17 cellular contexts compared by ENCODE assay signal in genomic region chr12:104971276-104971675, GRCh38. TPM values are rescaled to one million over a fixed set of nuclear protein-coding genes. Genes with fewer than 3 reads are reported as not detected.
A peak's percentile ranks its signal among the peaks of the same experiment; 100 is the strongest.
DNase-seq lines count a peak whose midpoint lies in the region; ATAC-seq and TF ChIP-seq lines count a peak whose summit lies in the region.
"Had no signal": no experiment of that assay in that cellular context is flagged by ENCODE, and none has a peak within 500 bp of the region (broad histone marks: within the 10 kb centered on the region; RNA-seq: fewer than 3 reads in every experiment).

No MANE protein-coding gene starts in this region.

- H3K4me1 ChIP-seq in GM23338 (ENCODE audit: insufficient read depth) (no peaks in the 10 kb centered on the region), adipocyte (ENCODE audit: control insufficient read depth, insufficient read depth, low read length) (peaks cover 27% of the 10 kb centered on the region)
- H3K4me1 ChIP-seq: Caco-2 had no signal

- ATAC-seq in GM23338 (no peak), omental fat pad (ENCODE audit: low FRiP score) (peak; percentile 51), GM19395 (IDR thresholded peaks at IDR 0.05; ENCODE audit: unreplicated experiment) (no peak)
- ATAC-seq: HCT116, HepG2 had no signal

- H3F3A ChIP-seq in GM23338 (replicated peaks; ENCODE audit: low read depth) = no peaks in the 10 kb centered on the region

- no peak overlapping the region for H3K27ac Mint-ChIP-seq in GM23338
- H3K27ac Mint-ChIP-seq: CD4-positive, CD25-positive, alpha-beta regulatory T cell had no signal

- H3K36me3 ChIP-seq in GM23338 (ENCODE audit: insufficient read depth) = no peaks in the 10 kb centered on the region
- H3K36me3 ChIP-seq in adipocyte (ENCODE audit: control insufficient read depth, insufficient read depth, low read length, severe bottlenecking) = no peaks in the 10 kb centered on the region

- no peak overlapping the region for H3K4me3 Mint-ChIP-seq in GM23338
- H3K4me3 Mint-ChIP-seq: CD4-positive, CD25-positive, alpha-beta regulatory T cell had no signal

- DNase-seq in EH (ENCODE audit: low read depth) = peak; percentile 19
- no peak for DNase-seq in GM23338 (ENCODE audit: low spot score)
- peak; percentile 51 for DNase-seq in adipocyte (ENCODE audit: low read depth)
- DNase-seq in omental fat pad (ENCODE audit: low spot score) = no peak
- no peak for DNase-seq in NCI-H748 treated with DMSO at 0.1 percent for 48 hours (lab: John Stamatoyannopoulos, UW)
- DNase-seq in NCI-H1694 (lab: John Stamatoyannopoulos, UW) = no peak
- DNase-seq: Caco-2; CD4-positive, CD25-positive, alpha-beta regulatory T cell; DMS153; KG1; NCI-H1105 treated with DMSO at 0.1 percent for 48 hours; NCI-H187; NCI-H446; OCI-M1 had no signal

- no peak overlapping the region for H3K9ac ChIP-seq in adipocyte (ENCODE audit: low read length)

- no peaks in the 10 kb centered on the region for H3K9me3 ChIP-seq in adipocyte (ENCODE audit: control insufficient read depth, low read length)
- H3K9me3 ChIP-seq: Caco-2 had no signal

- H3K4me2 ChIP-seq in GM23338 = no peak overlapping the region

- H3K27ac ChIP-seq in GM23338 (ENCODE audit: low read depth) = no peak overlapping the region

- H2AFZ ChIP-seq in GM23338 = 0 out of 2 replicates have a peak overlapping the region, but pooled peaks have one; percentile 56

- H3K27me3 Mint-ChIP-seq in GM23338 (ENCODE audit: insufficient read depth, low read depth, poor library complexity) = peaks cover 2% of the 10 kb centered on the region

- H3K4me1 Mint-ChIP-seq in GM23338 = no peaks in the 10 kb centered on the region
- H3K4me1 Mint-ChIP-seq: CD4-positive, CD25-positive, alpha-beta regulatory T cell had no signal

- TF ChIP-seq CTCF in GM23338 (conservative IDR thresholded peaks at IDR 0.05; ENCODE audit: low read depth in 2 of 2) (no peak), omental fat pad (IDR thresholded peaks at IDR 0.05) (no peak)

- no peak overlapping the region for H3K4me3 ChIP-seq in GM23338
- no peak overlapping the region for H3K4me3 ChIP-seq in adipocyte (ENCODE audit: low read length)

- no peaks in the 10 kb centered on the region for H4K20me1 ChIP-seq in GM23338 (replicated peaks; ENCODE audit: insufficient read depth)

- H3K27me3 ChIP-seq in GM23338 (ENCODE audit: insufficient read depth) (no peaks in the 10 kb centered on the region), adipocyte (replicated peaks; ENCODE audit: control insufficient read depth, insufficient read depth, low read length) (no peaks in the 10 kb centered on the region)

- H3K9me3 Mint-ChIP-seq in GM23338 = no peaks in the 10 kb centered on the region
- H3K9me3 Mint-ChIP-seq: CD4-positive, CD25-positive, alpha-beta regulatory T cell had no signal

- H3K36me3 Mint-ChIP-seq in GM23338 (ENCODE audit: low read depth) = no peaks in the 10 kb centered on the region
- H3K36me3 Mint-ChIP-seq: CD4-positive, CD25-positive, alpha-beta regulatory T cell had no signal

- H3K79me2 ChIP-seq in GM23338 (replicated peaks; ENCODE audit: insufficient read depth) = no peaks in the 10 kb centered on the region

- H3K9me2 ChIP-seq in GM23338 (ENCODE audit: insufficient read depth) = no peaks in the 10 kb centered on the region

TF ChIP-seq in GM23338, 12 proteins besides CTCF, POLR2A, EP300 and RAD21:
- TF ChIP-seq REST (IDR thresholded peaks at IDR 0.05; ENCODE audit: unreplicated experiment) = no peak

RNA-seq across cellular contexts. Expression of gene SLC41A2, which starts 13.2 kb away (rescaled TPM):
- total RNA-seq in GM23338 (2014; rRNA removed; shearing (Covaris generic)) = 2.3 and 6.8 TPM in 2 replicates
- 0.59 and 1.5 TPM in 2 replicates for polyA plus RNA-seq in GM23338 (2016; fragmentation: Nextera tagmentation; extraction: Ambion mirVana)
- 10 to 100 TPM; 38.6 to 67.4 (median 60.0) TPM for total RNA-seq in omental fat pad

RNA-seq across cellular contexts. Expression of gene NOPCHAP1, which starts 14.8 kb away (rescaled TPM):
- total RNA-seq in GM23338 (2014; rRNA removed; shearing (Covaris generic)) = 14.2 and 14.7 TPM in 2 replicates
- 221 and 227 TPM in 2 replicates for polyA plus RNA-seq in GM23338 (2016; fragmentation: Nextera tagmentation; extraction: Ambion mirVana)
- total RNA-seq in omental fat pad = 1 to 10 TPM; 3.8 to 9.8 (median 6.4) TPM

Comparison
In these comparisons a context has a peak if more than half of its experiments do, and no peak if none do; other contexts are left out.
1. DNase-seq: peak in EH (single experiment) and adipocyte (single experiment); none in GM23338 (single experiment), omental fat pad (single experiment), NCI-H748 treated with DMSO at 0.1 percent for 48 hours (single experiment) and NCI-H1694 (single experiment).